Comparison of ENCODE assay signal across 28 cellular contexts in genomic region chr9:73714294-73714693, GRCh38.
DNase-seq lines count a peak whose midpoint lies in the region; ATAC-seq and TF ChIP-seq lines count a peak whose summit lies in the region.
"Had no signal": no experiment of that assay in that cellular context is flagged by ENCODE, and none has a peak within 500 bp of the region (broad histone marks: within the 10 kb centered on the region; RNA-seq: fewer than 3 reads in every experiment).

No MANE protein-coding gene starts in this region.

- peak overlapping the region; percentile 88 for H3K27ac Mint-ChIP-seq in MCF 10A (ENCODE audit: low read depth, unreplicated experiment)
- no peak overlapping the region for H3K27ac Mint-ChIP-seq in immature natural killer cell
- H3K27ac Mint-ChIP-seq: activated CD4-positive, alpha-beta T cell treated with anti-CD3 and anti-CD28 coated beads, Interleukin-2, amount 10 ng/mL, durations not matched to agents 7 days and 5 days; activated naive CD8-positive, alpha-beta T cell treated with anti-CD3 and anti-CD28 coated beads, Interleukin-2, amount 10 ng/mL, durations not matched to agents 7 days and 5 days; B cell; GM23338; naive thymus-derived CD4-positive, alpha-beta T cell; stimulated activated naive CD8-positive, alpha-beta T cell treated with anti-CD3 and anti-CD28 coated beads, Interleukin-15, amount 100 ng/mL, for 72 hours had no signal

- 29 to 67% methylated on average over 1 of the region's 1 CpG for WGBS in lower leg skin, 2 donors

- H3K27me3 Mint-ChIP-seq in MCF 10A (ENCODE audit: insufficient read depth, unreplicated experiment), result no peaks in the 10 kb centered on the region
- no peaks in the 10 kb centered on the region for H3K27me3 Mint-ChIP-seq in immature natural killer cell (ENCODE audit: low read depth in 3 of 3)
- H3K27me3 Mint-ChIP-seq: activated CD4-positive, alpha-beta T cell treated with anti-CD3 and anti-CD28 coated beads, Interleukin-2, amount 10 ng/mL, durations not matched to agents 7 days and 5 days; activated naive CD8-positive, alpha-beta T cell treated with anti-CD3 and anti-CD28 coated beads, Interleukin-2, amount 10 ng/mL, durations not matched to agents 7 days and 5 days; B cell; naive thymus-derived CD4-positive, alpha-beta T cell; stimulated activated naive CD8-positive, alpha-beta T cell treated with anti-CD3 and anti-CD28 coated beads, Interleukin-15, amount 100 ng/mL, for 72 hours had no signal

- no peaks in the 10 kb centered on the region for H3K9me3 ChIP-seq in breast epithelium
- H3K9me3 ChIP-seq: Peyer's patch, right atrium auricular region, tibial nerve had no signal

- H3K9me3 Mint-ChIP-seq in MCF 10A (ENCODE audit: unreplicated experiment) (no peaks in the 10 kb centered on the region), immature natural killer cell (peaks cover 0 to 7% (median 2%) of the 10 kb centered on the region in 6 donors)
- H3K9me3 Mint-ChIP-seq: activated CD4-positive, alpha-beta T cell treated with anti-CD3 and anti-CD28 coated beads, Interleukin-2, amount 10 ng/mL, durations not matched to agents 7 days and 5 days; GM23338; stimulated activated naive CD8-positive, alpha-beta T cell treated with anti-CD3 and anti-CD28 coated beads, Interleukin-15, amount 100 ng/mL, for 72 hours had no signal

- no peaks in the 10 kb centered on the region for H3K27me3 ChIP-seq in breast epithelium
- H3K27me3 ChIP-seq: Peyer's patch, right atrium auricular region, tibial nerve had no signal

- H3K4me1 ChIP-seq in breast epithelium, result no peaks in the 10 kb centered on the region
- H3K4me1 ChIP-seq: Peyer's patch, right atrium auricular region, tibial nerve had no signal

- H3K4me3 ChIP-seq in breast epithelium (no peak overlapping the region), fibroblast of villous mesenchyme (ENCODE audit: low read depth, low read length) (no peak overlapping the region), lower leg skin (ENCODE audit: low read depth, poor library complexity, severe bottlenecking) (no peak overlapping the region)
- H3K4me3 ChIP-seq: GM23338, Peyer's patch, right atrium auricular region, tibial nerve had no signal

- intact Hi-C loops in MCF 10A (cut with micrococcal nuclease), result no loop called here
- intact Hi-C loops in breast epithelium (cut with DNase I; ENCODE audit: low total_unique reads), result loop anchor here (5.0 kb wide), 1 partner anchor 1562 kb away; no protein-coding TSS in a partner anchor
- intact Hi-C loops in lower leg skin (cut with DNase I; ENCODE audit: low total_unique reads), result no loop called here

- no peak for ATAC-seq in SK-N-SH treated with all-trans-retinoic acid at 6 μM for 48 hours
- ATAC-seq: GM23338; left colon; naive thymus-derived CD4-positive, alpha-beta T cell; stimulated activated naive CD8-positive, alpha-beta T cell treated with anti-CD3 and anti-CD28 coated beads, Interleukin-15, amount 100 ng/mL, for 72 hours had no signal

- no peak for TF ChIP-seq POLR2A in breast epithelium (IDR thresholded peaks at IDR 0.05)
- no peak for TF ChIP-seq POLR2A in lower leg skin (IDR thresholded peaks at IDR 0.05)

- no peak for TF ChIP-seq CTCF in MCF 10A (IDR thresholded peaks at IDR 0.05; ENCODE audit: unreplicated experiment)
- no peak for TF ChIP-seq CTCF in breast epithelium (IDR thresholded peaks at IDR 0.05)
- no peak for TF ChIP-seq CTCF in fibroblast of villous mesenchyme (IDR thresholded peaks at IDR 0.05; ENCODE audit: insufficient read depth, low read depth, low read length)
- no peak for TF ChIP-seq CTCF in lower leg skin (IDR thresholded peaks at IDR 0.05)

- H3K27ac ChIP-seq in breast epithelium, result no peak overlapping the region
- H3K27ac ChIP-seq: Peyer's patch, right atrium auricular region, tibial nerve, WERI-Rb-1 had no signal

- BruUV-seq in MCF 10A (replicated peaks; lab: Mats Ljungman, UMichigan), result no TSS peak

- POLR2A ChIA-PET in MCF 10A (lab: Yijun Ruan, JAX), result interaction anchor here (1.0 to 1.3 kb wide), 2 partner anchors 50 to 67 kb away, joined by 3 to 5 read pairs; no protein-coding TSS in a partner anchor

- CTCF ChIA-PET in MCF 10A (lab: Yijun Ruan, JAX), result no interaction called here

- H3K4me1 Mint-ChIP-seq in MCF 10A (ENCODE audit: insufficient read depth, unreplicated experiment) (peaks cover 11% of the 10 kb centered on the region), immature natural killer cell (no peaks in the 10 kb centered on the region)
- H3K4me1 Mint-ChIP-seq: activated CD4-positive, alpha-beta T cell treated with anti-CD3 and anti-CD28 coated beads, Interleukin-2, amount 10 ng/mL, durations not matched to agents 7 days and 5 days; activated naive CD8-positive, alpha-beta T cell treated with anti-CD3 and anti-CD28 coated beads, Interleukin-2, amount 10 ng/mL, durations not matched to agents 7 days and 5 days; B cell; GM23338; naive thymus-derived CD4-positive, alpha-beta T cell; stimulated activated naive CD8-positive, alpha-beta T cell treated with anti-CD3 and anti-CD28 coated beads, Interleukin-15, amount 100 ng/mL, for 72 hours had no signal

- no peaks in the 10 kb centered on the region for H3K36me3 ChIP-seq in breast epithelium
- H3K36me3 ChIP-seq: Peyer's patch, right atrium auricular region, tibial nerve, WERI-Rb-1 had no signal

- DNase-seq in MCF 10A (ENCODE audit: unreplicated experiment) (peak; percentile 52), breast epithelium (ENCODE audit: low spot score in 2 of 2) (no peak), astrocyte of the hippocampus (ENCODE audit: low read depth, low spot score) (peak; percentile 19), fibroblast of villous mesenchyme (ENCODE audit: low read depth) (peak; percentile 31), GM19238 (ENCODE audit: insufficient read length, low spot score) (no peak), immature natural killer cell (no peak), lower leg skin (ENCODE audit: low spot score in 2 of 2) (no peak)
- DNase-seq: 8988T; activated CD4-positive, alpha-beta T cell treated with anti-CD3 and anti-CD28 coated beads, Interleukin-2, amount 10 ng/mL, durations not matched to agents 7 days and 5 days; activated naive CD8-positive, alpha-beta T cell treated with anti-CD3 and anti-CD28 coated beads, Interleukin-2, amount 10 ng/mL, durations not matched to agents 7 days and 5 days; dermis blood vessel endothelial cell; DND-41; left colon; MM.1S; naive thymus-derived CD4-positive, alpha-beta T cell; NCI-H1436 treated with DMSO at 0.1 percent for 48 hours; NCI-H524; NK-92 treated with Interleukin-12 subunit alpha and Interleukin-12 subunit beta, amount 100 ng/mL, for 24 hours; Peyer's patch; stimulated activated CD4-positive, alpha-beta T cell treated with anti-CD3 and anti-CD28 coated beads, Interleukin-12 subunit alpha, Interleukin-12 subunit beta, amount 100 ng/mL, for 4 hours; stimulated activated naive CD8-positive, alpha-beta T cell treated with anti-CD3 and anti-CD28 coated beads, Interleukin-15, amount 100 ng/mL, for 72 hours; T-helper 2 cell; WERI-Rb-1 had no signal

- no peaks in the 10 kb centered on the region for H3K36me3 Mint-ChIP-seq in MCF 10A (ENCODE audit: insufficient read depth, unreplicated experiment)
- H3K36me3 Mint-ChIP-seq in immature natural killer cell, result no peaks in the 10 kb centered on the region
- H3K36me3 Mint-ChIP-seq: activated naive CD8-positive, alpha-beta T cell treated with anti-CD3 and anti-CD28 coated beads, Interleukin-2, amount 10 ng/mL, durations not matched to agents 7 days and 5 days; naive thymus-derived CD4-positive, alpha-beta T cell had no signal

- no peak overlapping the region for H3K4me3 Mint-ChIP-seq in MCF 10A (ENCODE audit: unreplicated experiment)
- H3K4me3 Mint-ChIP-seq in immature natural killer cell, result no peak overlapping the region
- H3K4me3 Mint-ChIP-seq: activated CD4-positive, alpha-beta T cell treated with anti-CD3 and anti-CD28 coated beads, Interleukin-2, amount 10 ng/mL, durations not matched to agents 7 days and 5 days; activated naive CD8-positive, alpha-beta T cell treated with anti-CD3 and anti-CD28 coated beads, Interleukin-2, amount 10 ng/mL, durations not matched to agents 7 days and 5 days; B cell; GM23338; naive thymus-derived CD4-positive, alpha-beta T cell; stimulated activated naive CD8-positive, alpha-beta T cell treated with anti-CD3 and anti-CD28 coated beads, Interleukin-15, amount 100 ng/mL, for 72 hours had no signal

TF ChIP-seq in SK-N-SH treated with all-trans-retinoic acid at 6 μM for 48 hours, 23 proteins besides CTCF, POLR2A, EP300 and RAD21 (continues in another document):
- TF ChIP-seq CREB5 (CRISPR knock-in tag; IDR thresholded peaks at IDR 0.05; ENCODE audit: low read depth) (no peak), ARNTL (CRISPR knock-in tag; IDR thresholded peaks at IDR 0.05; ENCODE audit: borderline replicate concordance, low read depth) (no peak), BACH2 (CRISPR knock-in tag; IDR thresholded peaks at IDR 0.05; ENCODE audit: borderline replicate concordance) (no peak), ZC3H10 (CRISPR knock-in tag; IDR thresholded peaks at IDR 0.05) (no peak)

Comparison
In these comparisons a context has a peak if more than half of its experiments do, and no peak if none do; other contexts are left out.
1. DNase-seq: peak in MCF 10A (single experiment), astrocyte of the hippocampus (single experiment) and fibroblast of villous mesenchyme (single experiment); none in breast epithelium (0 of 2), GM19238 (single experiment), immature natural killer cell (0 of 3) and lower leg skin (0 of 2).